Comparison of ENCODE assay signal across 34 cellular contexts in the genomic region with DNA sequence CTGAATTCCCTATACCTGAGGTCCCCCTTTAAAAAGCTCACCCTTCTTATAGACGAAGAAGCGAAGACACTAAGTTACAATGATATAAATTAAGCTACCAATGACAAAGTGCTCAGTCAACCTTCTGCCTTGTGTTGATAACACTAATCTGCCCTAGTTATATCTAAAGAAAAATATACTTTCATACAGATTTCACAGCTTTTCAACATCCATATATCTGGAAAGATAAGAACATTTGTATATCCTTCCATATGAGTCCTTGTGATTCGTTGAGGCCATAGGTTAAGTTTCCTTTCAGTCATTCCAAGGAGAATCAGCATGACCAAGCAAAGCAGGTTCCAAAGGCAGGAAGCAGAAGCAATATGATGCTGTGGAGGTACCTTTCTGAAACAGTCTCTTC.
"Had no signal": no experiment of that assay in that cellular context is flagged by ENCODE, and none has a peak within 500 bp of the region (broad histone marks: within the 10 kb centered on the region; RNA-seq: fewer than 3 reads in every experiment).

No MANE protein-coding gene starts in this region.

- H3K4me3 Mint-ChIP-seq: activated CD4-positive, alpha-beta T cell treated with anti-CD3 and anti-CD28 coated beads, Interleukin-2, amount 10 ng/mL, durations not matched to agents 24 days and 14 days; activated CD8-positive, alpha-beta T cell treated with anti-CD3 and anti-CD28 coated beads, Interleukin-2, amount 10 ng/mL, durations not matched to agents 7 days and 5 days; activated naive CD4-positive, alpha-beta T cell treated with anti-CD3 and anti-CD28 coated beads for 36 hours; activated T-cell treated with anti-CD3 and anti-CD28 coated beads, Interleukin-2, amount 50 U/mL, for 4 hours; activated T-helper 1 cell treated with anti-CD3 and anti-CD28 coated beads, Interleukin-12 subunit alpha, Interleukin-12 subunit beta, Interleukin-2, Interleukin-4 antibody, amounts not matched to agents 30 ng/mL and 10 ng/mL and 1 ng/mL, durations not matched to agents 14 hours and 24 hours and 36 hours had no signal

- H3K4me3 ChIP-seq: adrenal gland, body of pancreas, breast epithelium, MG63 had no signal

- DNase-seq: activated CD4-positive, alpha-beta T cell treated with anti-CD3 and anti-CD28 coated beads, Interleukin-2, amount 10 ng/mL, durations not matched to agents 24 days and 14 days; activated CD4-positive, alpha-beta T cell treated with anti-CD3 and anti-CD28 coated beads, Interleukin-2, amount 50 U/mL, for 48 hours; activated CD8-positive, alpha-beta memory T cell treated with anti-CD3 and anti-CD28 coated beads, Interleukin-2, amount 50 U/mL, for 4 hours; activated CD8-positive, alpha-beta T cell treated with anti-CD3 and anti-CD28 coated beads, Interleukin-2, amount 10 ng/mL, durations not matched to agents 7 days and 5 days; activated gamma-delta T cell treated with Interleukin-2 at 50 U/mL for 16 hours; activated naive CD4-positive, alpha-beta T cell treated with anti-CD3 and anti-CD28 coated beads for 36 hours; activated T-cell treated with anti-CD3 and anti-CD28 coated beads for 4 hours; activated T-cell treated with anti-CD3 and anti-CD28 coated beads, Interleukin-2, amount 50 U/mL, for 4 hours; adrenal gland; body of pancreas; Karpas-422; KBM-7; MG63; NCI-H1048; NCI-H1105 treated with DMSO at 0.1 percent for 48 hours; NCI-H1436; NCI-H1694; NCI-H1930; NCI-H2081 treated with DMSO at 0.1 percent for 48 hours; NCI-H226; NCI-H446 treated with DMSO at 0.1 percent for 48 hours; NCI-H524 treated with DMSO at 0.1 percent for 48 hours; PC-3; SIG-M5; SW 1271; T-helper 1 cell; T-helper 2 cell; T1000; WERI-Rb-1 had no signal

- ATAC-seq: activated CD8-positive, alpha-beta T cell treated with anti-CD3 and anti-CD28 coated beads, Interleukin-2, amount 10 ng/mL, durations not matched to agents 7 days and 5 days; activated naive CD4-positive, alpha-beta T cell treated with anti-CD3 and anti-CD28 coated beads, Interleukin-2, amount 50 U/mL, for 72 hours; activated T-cell treated with anti-CD3 and anti-CD28 coated beads, Interleukin-2, amount 50 U/mL, for 4 hours; body of pancreas; PC-3; Right ventricle myocardium inferior had no signal

- H3K36me3 ChIP-seq: breast epithelium had no signal

- H3K27ac ChIP-seq: adrenal gland, body of pancreas, breast epithelium, RWPE1, WERI-Rb-1 had no signal

- H3K27ac Mint-ChIP-seq: activated CD4-positive, alpha-beta T cell treated with anti-CD3 and anti-CD28 coated beads, Interleukin-2, amount 10 ng/mL, durations not matched to agents 24 days and 14 days; activated CD8-positive, alpha-beta T cell treated with anti-CD3 and anti-CD28 coated beads, Interleukin-2, amount 10 ng/mL, durations not matched to agents 7 days and 5 days; activated naive CD4-positive, alpha-beta T cell treated with anti-CD3 and anti-CD28 coated beads for 36 hours; activated T-helper 1 cell treated with anti-CD3 and anti-CD28 coated beads, Interleukin-12 subunit alpha, Interleukin-12 subunit beta, Interleukin-2, Interleukin-4 antibody, amounts not matched to agents 30 ng/mL and 10 ng/mL and 1 ng/mL, durations not matched to agents 14 hours and 24 hours and 36 hours had no signal

- H3K9me3 Mint-ChIP-seq: activated CD4-positive, alpha-beta T cell treated with anti-CD3 and anti-CD28 coated beads, Interleukin-2, amount 10 ng/mL, durations not matched to agents 24 days and 14 days; activated naive CD4-positive, alpha-beta T cell treated with anti-CD3 and anti-CD28 coated beads for 36 hours; activated naive CD4-positive, alpha-beta T cell treated with anti-CD3 and anti-CD28 coated beads, Interleukin-2, amount 50 U/mL, for 72 hours; activated T-cell treated with anti-CD3 and anti-CD28 coated beads, Interleukin-2, amount 50 U/mL, for 4 hours; activated T-helper 1 cell treated with anti-CD3 and anti-CD28 coated beads, Interleukin-12 subunit alpha, Interleukin-12 subunit beta, Interleukin-2, Interleukin-4 antibody, amounts not matched to agents 30 ng/mL and 10 ng/mL and 1 ng/mL, durations not matched to agents 14 hours and 24 hours and 36 hours had no signal

- H3K27me3 ChIP-seq: adrenal gland, body of pancreas, breast epithelium, MG63 had no signal

- H3K4me1 ChIP-seq: body of pancreas, breast epithelium had no signal

- H3K27me3 Mint-ChIP-seq: activated CD4-positive, alpha-beta T cell treated with anti-CD3 and anti-CD28 coated beads, Interleukin-2, amount 10 ng/mL, durations not matched to agents 24 days and 14 days had no signal

- H3K9me3 ChIP-seq: adrenal gland, body of pancreas, breast epithelium, MG63 had no signal
